Comparison of ENCODE assay signal across 20 cellular contexts in genomic region chr19:40763963-40764362, GRCh38. TPM values are rescaled to one million over a fixed set of nuclear protein-coding genes. Genes with fewer than 3 reads are reported as not detected.
DNase-seq lines count a peak whose midpoint lies in the region; ATAC-seq and TF ChIP-seq lines count a peak whose summit lies in the region.
"Had no signal": no experiment of that assay in that cellular context is flagged by ENCODE, and none has a peak within 500 bp of the region (broad histone marks: within the 10 kb centered on the region; RNA-seq: fewer than 3 reads in every experiment).

No MANE protein-coding gene starts in this region.

- H3K36me3 ChIP-seq in spleen (peaks cover 17 to 100% (median 82%) of the 10 kb centered on the region in 6 donors), esophagus muscularis mucosa (peaks cover 67 to 89% (median 80%) of the 10 kb centered on the region in 4 donors)

- H3K27me3 ChIP-seq in spleen (replicated peaks in 1 of 7) (no peaks in the 10 kb centered on the region), esophagus muscularis mucosa (no peaks in the 10 kb centered on the region)
- H3K27me3 ChIP-seq: BLaER1, heart left ventricle had no signal

- no peak for ATAC-seq in activated CD8-positive, alpha-beta T cell treated with anti-CD3 and anti-CD28 coated beads, Interleukin-2, amount 10 ng/mL, durations not matched to agents 7 days and 5 days
- no peak for ATAC-seq in central memory CD8-positive, alpha-beta T cell (replicated peaks; ENCODE audit: extremely low read depth, poor library complexity, severe bottlenecking)
- ATAC-seq in activated CD4-positive, CD25-positive, alpha-beta regulatory T cell treated with anti-CD3 and anti-CD28 coated beads, Interleukin-2, amount 50 U/mL, for 24 hours: no peak
- no peak for ATAC-seq in GM21381 (IDR thresholded peaks at IDR 0.05; ENCODE audit: unreplicated experiment)
- ATAC-seq: heart left ventricle, left ventricle myocardium superior had no signal

- peak overlapping the region in 6 of 8 donors; percentile 73 to 83 (median 76) for H3K27ac ChIP-seq in spleen
- no peak overlapping the region for H3K27ac ChIP-seq in esophagus muscularis mucosa (replicated peaks in 1 of 4)
- H3K27ac ChIP-seq: BLaER1, heart left ventricle had no signal

- intact Hi-C loops in spleen (cut with DNase I; ENCODE audit: low total_unique reads): no loop called here
- intact Hi-C loops in esophagus muscularis mucosa (cut with DNase I): no loop called here

- TF ChIP-seq POLR2A in spleen (IDR thresholded peaks at IDR 0.05) (no peak), esophagus muscularis mucosa (IDR thresholded peaks at IDR 0.05; ENCODE audit: low read depth) (no peak)

- TF ChIP-seq CTCF in spleen (IDR thresholded peaks at IDR 0.05 in 8 of 11, conservative IDR thresholded peaks at IDR 0.05 in 3 of 11): no peak
- TF ChIP-seq CTCF in esophagus muscularis mucosa (IDR thresholded peaks at IDR 0.05): no peak

- no peak overlapping the region for H3K4me3 Mint-ChIP-seq in activated CD8-positive, alpha-beta T cell treated with anti-CD3 and anti-CD28 coated beads, Interleukin-2, amount 10 ng/mL, durations not matched to agents 7 days and 5 days
- H3K4me3 Mint-ChIP-seq in central memory CD8-positive, alpha-beta T cell: peak overlapping the region; percentile 24

- CTCF ChIA-PET in activated CD8-positive, alpha-beta T cell treated with anti-CD3 and anti-CD28 coated beads, Interleukin-2, amount 10 ng/mL, durations not matched to agents 7 days and 5 days (lab: Charles Lee): interaction anchor here (1.3 to 2.1 kb wide), 2 partner anchors 13 to 101 kb away, joined by 3 to 9 read pairs; partner anchors contain the start of gene RAB4B

- peaks cover 63% of the 10 kb centered on the region for H3K4me1 Mint-ChIP-seq in activated CD8-positive, alpha-beta T cell treated with anti-CD3 and anti-CD28 coated beads, Interleukin-2, amount 10 ng/mL, durations not matched to agents 7 days and 5 days (ENCODE audit: low read depth)
- peaks cover 49% of the 10 kb centered on the region for H3K4me1 Mint-ChIP-seq in central memory CD8-positive, alpha-beta T cell

- H3K27me3 Mint-ChIP-seq in activated CD8-positive, alpha-beta T cell treated with anti-CD3 and anti-CD28 coated beads, Interleukin-2, amount 10 ng/mL, durations not matched to agents 7 days and 5 days (ENCODE audit: low read depth): no peaks in the 10 kb centered on the region
- H3K27me3 Mint-ChIP-seq in central memory CD8-positive, alpha-beta T cell: no peaks in the 10 kb centered on the region

- peaks cover 0 to 68% (median 35%) of the 10 kb centered on the region in 6 donors for H3K4me1 ChIP-seq in spleen
- no peaks in the 10 kb centered on the region for H3K4me1 ChIP-seq in esophagus muscularis mucosa

- H3K9me3 ChIP-seq in spleen (no peaks in the 10 kb centered on the region), esophagus muscularis mucosa (no peaks in the 10 kb centered on the region)
- H3K9me3 ChIP-seq: BLaER1, heart left ventricle had no signal

- TF ChIP-seq EP300 in esophagus muscularis mucosa (IDR thresholded peaks at IDR 0.05): no peak

- 85 to 90% (median 87%) methylated on average over 10 of the region's 10 CpGs for WGBS in spleen, 5 donors
- WGBS in esophagus muscularis mucosa: 97% methylated on average over 10 of the region's 10 CpGs

- POLR2A ChIA-PET in activated CD8-positive, alpha-beta T cell treated with anti-CD3 and anti-CD28 coated beads, Interleukin-2, amount 10 ng/mL, durations not matched to agents 7 days and 5 days (lab: Charles Lee): no interaction called here

- peaks cover 75% of the 10 kb centered on the region for H3K36me3 Mint-ChIP-seq in activated CD8-positive, alpha-beta T cell treated with anti-CD3 and anti-CD28 coated beads, Interleukin-2, amount 10 ng/mL, durations not matched to agents 7 days and 5 days (ENCODE audit: low read depth)
- peaks cover 84% of the 10 kb centered on the region for H3K36me3 Mint-ChIP-seq in central memory CD8-positive, alpha-beta T cell (ENCODE audit: insufficient read depth)

- H3K9me3 Mint-ChIP-seq in activated CD8-positive, alpha-beta T cell treated with anti-CD3 and anti-CD28 coated beads, Interleukin-2, amount 10 ng/mL, durations not matched to agents 7 days and 5 days (ENCODE audit: insufficient read depth): no peaks in the 10 kb centered on the region
- H3K9me3 Mint-ChIP-seq in central memory CD8-positive, alpha-beta T cell: no peaks in the 10 kb centered on the region

- peak; percentile 71 for DNase-seq in activated CD8-positive, alpha-beta memory T cell treated with anti-CD3 and anti-CD28 coated beads for 24 hours
- no peak for DNase-seq in activated CD8-positive, alpha-beta memory T cell treated with anti-CD3 and anti-CD28 coated beads, Interleukin-2, amount 50 U/mL, for 4 hours
- no peak for DNase-seq in activated CD8-positive, alpha-beta T cell treated with anti-CD3 and anti-CD28 coated beads, Interleukin-2, amount 10 ng/mL, durations not matched to agents 7 days and 5 days
- DNase-seq in central memory CD8-positive, alpha-beta T cell (ENCODE audit: low spot score in 2 of 2): no peak
- no peak for DNase-seq in spleen
- no peak for DNase-seq in esophagus muscularis mucosa (ENCODE audit: extremely low spot score)
- DNase-seq: activated effector memory CD4-positive, alpha-beta T cell treated with anti-CD3 and anti-CD28 coated beads, Interleukin-2, amount 50 U/mL, for 16 hours; DMS 273 treated with DMSO at 0.1 percent for 48 hours; GOT3; heart left ventricle; left ventricle myocardium superior; NCI-H1092; NCI-H2029; NCI-H446; NK-92 treated with Interleukin-12 subunit alpha and Interleukin-12 subunit beta, amount 100 ng/mL, for 24 hours had no signal

- H3K27ac Mint-ChIP-seq in activated CD8-positive, alpha-beta T cell treated with anti-CD3 and anti-CD28 coated beads, Interleukin-2, amount 10 ng/mL, durations not matched to agents 7 days and 5 days: peak overlapping the region; percentile 68
- H3K27ac Mint-ChIP-seq in central memory CD8-positive, alpha-beta T cell (ENCODE audit: low read depth): peak overlapping the region; percentile 90

- H3K4me3 ChIP-seq in spleen: no peak overlapping the region
- H3K4me3 ChIP-seq in esophagus muscularis mucosa: no peak overlapping the region
- H3K4me3 ChIP-seq: BLaER1, heart left ventricle had no signal

RNA-seq across cellular contexts. Expression of gene MIA, which starts 11.4 kb away (rescaled TPM):
- total RNA-seq in activated CD8-positive, alpha-beta T cell treated with anti-CD3 and anti-CD28 coated beads, Interleukin-2, amount 10 ng/mL, durations not matched to agents 7 days and 5 days: not detected
- total RNA-seq in spleen (1 to 10 TPM in 1 of 7 donors, not detected in 6; 1.5 TPM), esophagus muscularis mucosa (1 to 10 TPM; 2.1 to 4.1 (median 2.7) TPM)
- polyA plus RNA-seq in spleen: 10 to 100 TPM in 1 of 3 donors, 1 to 10 TPM in 2; 4.5 to 14.2 (median 7.0) TPM
- total RNA-seq: LHCN-M2, omental fat pad had no signal

RNA-seq across cellular contexts. Expression of gene SNRPA, which starts 13.0 kb away (rescaled TPM):
- 100 to 1,000 TPM; 175 to 183 TPM for total RNA-seq in activated CD8-positive, alpha-beta T cell treated with anti-CD3 and anti-CD28 coated beads, Interleukin-2, amount 10 ng/mL, durations not matched to agents 7 days and 5 days
- total RNA-seq in spleen: 10 to 100 TPM; 52.9 to 76.9 (median 64.0) TPM
- polyA plus RNA-seq in spleen: 10 to 100 TPM; 62.7 to 69.2 (median 67.4) TPM
- total RNA-seq in esophagus muscularis mucosa: 10 to 100 TPM; 47.3 to 69.1 (median 57.6) TPM

RNA-seq across cellular contexts. Expression of gene ACTMAP, which starts 13.7 kb away (rescaled TPM):
- 10 to 100 TPM; 15.2 to 17.1 TPM for total RNA-seq in activated CD8-positive, alpha-beta T cell treated with anti-CD3 and anti-CD28 coated beads, Interleukin-2, amount 10 ng/mL, durations not matched to agents 7 days and 5 days
- total RNA-seq in spleen (10 to 100 TPM in 3 of 7 donors, 1 to 10 TPM in 4; 6.0 to 16.2 (median 9.8) TPM), esophagus muscularis mucosa (1 to 10 TPM; 1.7 to 4.6 (median 3.7) TPM)
- polyA plus RNA-seq in spleen: 1 to 10 TPM; 5.2 to 6.8 (median 5.9) TPM

RNA-seq across cellular contexts. Expression of gene RAB4B, which starts 14.1 kb away (rescaled TPM):
- total RNA-seq in activated CD8-positive, alpha-beta T cell treated with anti-CD3 and anti-CD28 coated beads, Interleukin-2, amount 10 ng/mL, durations not matched to agents 7 days and 5 days: 10 to 100 TPM; 50.2 to 53.1 TPM
- total RNA-seq in spleen: 10 to 100 TPM; 36.8 to 69.8 (median 53.0) TPM
- 10 to 100 TPM; 78.5 to 95.3 (median 82.2) TPM for polyA plus RNA-seq in spleen
- 10 to 100 TPM; 22.9 to 26.6 (median 23.2) TPM for total RNA-seq in esophagus muscularis mucosa

RNA-seq across cellular contexts. Expression of gene EGLN2, which starts 35.0 kb away (rescaled TPM):
- 100 to 1,000 TPM; 121 to 126 TPM for total RNA-seq in activated CD8-positive, alpha-beta T cell treated with anti-CD3 and anti-CD28 coated beads, Interleukin-2, amount 10 ng/mL, durations not matched to agents 7 days and 5 days
- 100 to 1,000 TPM; 136 to 198 (median 156) TPM for total RNA-seq in spleen
- polyA plus RNA-seq in spleen: 100 to 1,000 TPM; 109 to 238 (median 188) TPM
- 100 to 1,000 TPM in 2 of 4 donors, 10 to 100 TPM in 2; 93.1 to 131 (median 101) TPM for total RNA-seq in esophagus muscularis mucosa

Comparison
In these comparisons a context has a peak if more than half of its experiments do, and no peak if none do; other contexts are left out.
1. H3K27ac ChIP-seq: peak in spleen (6 of 8); none in esophagus muscularis mucosa (0 of 4).